Comparison of ENCODE assay signal across 15 cellular contexts in the genomic region with DNA sequence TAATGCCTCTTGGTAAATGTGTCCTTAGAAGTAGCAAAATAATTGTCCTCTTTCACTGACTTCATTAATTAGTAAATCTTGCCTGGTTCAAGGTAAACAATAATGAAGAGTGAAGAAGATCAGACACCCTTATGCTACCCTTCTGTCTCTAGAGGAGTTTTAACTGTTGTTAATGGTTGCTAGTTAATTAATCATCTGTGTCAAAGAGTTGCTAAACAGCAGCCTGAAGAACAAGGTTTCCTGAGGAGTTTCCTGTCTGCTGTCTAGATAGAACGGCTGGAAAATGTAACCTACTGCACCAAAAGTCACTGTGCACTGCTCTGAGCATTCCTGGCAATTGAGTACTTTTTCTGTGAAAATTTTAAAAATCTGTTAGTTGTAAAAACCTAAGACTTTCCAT.
DNase-seq lines count a peak whose midpoint lies in the region; ATAC-seq and TF ChIP-seq lines count a peak whose summit lies in the region.
"Had no signal": no experiment of that assay in that cellular context is flagged by ENCODE, and none has a peak within 500 bp of the region (broad histone marks: within the 10 kb centered on the region; RNA-seq: fewer than 3 reads in every experiment).

No MANE protein-coding gene starts in this region.

- no peaks in the 10 kb centered on the region for H3K36me3 ChIP-seq in A673 (ENCODE audit: insufficient read depth, low read length, poor library complexity, severe bottlenecking)
- H3K36me3 ChIP-seq: prostate gland had no signal

- no peak overlapping the region for H4K5ac ChIP-seq in H9 (ENCODE audit: insufficient read length, low read depth, low read length)

- no peaks in the 10 kb centered on the region for H3K79me2 ChIP-seq in H9 (ENCODE audit: insufficient read depth, low read length)

- no peak overlapping the region for H2BK15ac ChIP-seq in H9 (ENCODE audit: low read depth, low read length)

- H3K9me3 Mint-ChIP-seq in H9 (no peaks in the 10 kb centered on the region), immature natural killer cell (no peaks in the 10 kb centered on the region)
- H3K9me3 Mint-ChIP-seq in activated T-helper 1 cell treated with anti-CD3 and anti-CD28 coated beads, Interleukin-12 subunit alpha, Interleukin-12 subunit beta, Interleukin-2, Interleukin-4 antibody, amounts not matched to agents 30 ng/mL and 10 ng/mL and 1 ng/mL, durations not matched to agents 14 hours and 24 hours and 36 hours: no peaks in the 10 kb centered on the region
- H3K9me3 Mint-ChIP-seq: activated CD4-positive, alpha-beta T cell treated with anti-CD3 and anti-CD28 coated beads, Interleukin-2, amount 10 ng/mL, durations not matched to agents 7 days and 5 days; brain; stimulated activated memory B cell treated with anti-CD40 and anti-IgM and Interleukin-4, amounts not matched to agents 10 μg/mL and 1 μg/mL and 100 μg/mL, for 72 hours had no signal

- H4K20me1 ChIP-seq in H9 (ENCODE audit: control insufficient read depth, insufficient read depth, insufficient read length): no peaks in the 10 kb centered on the region

- H2BK20ac ChIP-seq in H9 (ENCODE audit: low read depth, low read length, poor library complexity, severe bottlenecking): no peak overlapping the region

- no peak overlapping the region for H3K18ac ChIP-seq in H9 (ENCODE audit: insufficient read length, low read depth, low read length)

- H3K56ac ChIP-seq in H9 (ENCODE audit: insufficient read length, low read depth, low read length): no peak overlapping the region

- H3K4ac ChIP-seq in H9 (ENCODE audit: low read depth, low read length): no peak overlapping the region

- H3K23me2 ChIP-seq in H9 (ENCODE audit: insufficient read length, low read depth, low read length, poor library complexity, severe bottlenecking): no peaks in the 10 kb centered on the region

- H3K27me3 Mint-ChIP-seq in H9 (ENCODE audit: low read depth) (no peaks in the 10 kb centered on the region), immature natural killer cell (ENCODE audit: low read depth in 3 of 3) (peaks cover 0 to 2% (median 0%) of the 10 kb centered on the region in 3 donors)
- H3K27me3 Mint-ChIP-seq in activated T-helper 1 cell treated with anti-CD3 and anti-CD28 coated beads, Interleukin-12 subunit alpha, Interleukin-12 subunit beta, Interleukin-2, Interleukin-4 antibody, amounts not matched to agents 30 ng/mL and 10 ng/mL and 1 ng/mL, durations not matched to agents 14 hours and 24 hours and 36 hours (ENCODE audit: insufficient read depth): no peaks in the 10 kb centered on the region
- H3K27me3 Mint-ChIP-seq: activated CD4-positive, alpha-beta T cell treated with anti-CD3 and anti-CD28 coated beads, Interleukin-2, amount 10 ng/mL, durations not matched to agents 7 days and 5 days; brain; stimulated activated memory B cell treated with anti-CD40 and anti-IgM and Interleukin-4, amounts not matched to agents 10 μg/mL and 1 μg/mL and 100 μg/mL, for 72 hours had no signal

- H2BK120ac ChIP-seq in H9 (ENCODE audit: low read depth, low read length, poor library complexity, severe bottlenecking): no peak overlapping the region

- no peak overlapping the region for H3K4me2 ChIP-seq in H9 (ENCODE audit: insufficient read depth, insufficient read length, low read length)

- ATAC-seq in HG03565 (IDR thresholded peaks at IDR 0.05; ENCODE audit: unreplicated experiment): no peak
- ATAC-seq: heart left ventricle; stimulated activated memory B cell treated with anti-CD40 and anti-IgM and Interleukin-4, amounts not matched to agents 10 μg/mL and 1 μg/mL and 100 μg/mL, for 72 hours had no signal

- no peaks in the 10 kb centered on the region for H3K79me1 ChIP-seq in H9 (ENCODE audit: insufficient read depth, low read depth, low read length, poor library complexity, severe bottlenecking)

- no TSS peak for BruUV-seq in A673 (replicated peaks; lab: Mats Ljungman, UMichigan)

- H3K27ac Mint-ChIP-seq in H9 (peak overlapping the region; percentile 46 to 99 (median 92); a peak in 5 of 7 replicates), immature natural killer cell (peak overlapping the region; percentile 27 to 83 (median 44))
- H3K27ac Mint-ChIP-seq in activated T-helper 1 cell treated with anti-CD3 and anti-CD28 coated beads, Interleukin-12 subunit alpha, Interleukin-12 subunit beta, Interleukin-2, Interleukin-4 antibody, amounts not matched to agents 30 ng/mL and 10 ng/mL and 1 ng/mL, durations not matched to agents 14 hours and 24 hours and 36 hours: no peak overlapping the region
- H3K27ac Mint-ChIP-seq: activated CD4-positive, alpha-beta T cell treated with anti-CD3 and anti-CD28 coated beads, Interleukin-2, amount 10 ng/mL, durations not matched to agents 7 days and 5 days; brain; stimulated activated memory B cell treated with anti-CD40 and anti-IgM and Interleukin-4, amounts not matched to agents 10 μg/mL and 1 μg/mL and 100 μg/mL, for 72 hours had no signal

- H3K9me3 ChIP-seq in A673 (ENCODE audit: low read depth, low read length, poor library complexity, severe bottlenecking): no peaks in the 10 kb centered on the region
- H3K9me3 ChIP-seq in H9 (ENCODE audit: control insufficient read depth, low read depth, low read length): no peaks in the 10 kb centered on the region
- H3K9me3 ChIP-seq: heart left ventricle, prostate gland had no signal

- peaks cover 52% of the 10 kb centered on the region in 2 experiments for H3K4me1 Mint-ChIP-seq in H9
- peaks cover 34% of the 10 kb centered on the region for H3K4me1 Mint-ChIP-seq in activated T-helper 1 cell treated with anti-CD3 and anti-CD28 coated beads, Interleukin-12 subunit alpha, Interleukin-12 subunit beta, Interleukin-2, Interleukin-4 antibody, amounts not matched to agents 30 ng/mL and 10 ng/mL and 1 ng/mL, durations not matched to agents 14 hours and 24 hours and 36 hours (ENCODE audit: low read depth)
- H3K4me1 Mint-ChIP-seq in immature natural killer cell: peaks cover 20 to 32% of the 10 kb centered on the region in 2 donors
- H3K4me1 Mint-ChIP-seq: brain; stimulated activated memory B cell treated with anti-CD40 and anti-IgM and Interleukin-4, amounts not matched to agents 10 μg/mL and 1 μg/mL and 100 μg/mL, for 72 hours had no signal

- H3K4me1 ChIP-seq in A673 (ENCODE audit: insufficient read depth, low read length, poor library complexity, severe bottlenecking) (peaks cover 14% of the 10 kb centered on the region), H9 (ENCODE audit: insufficient read depth, low read length) (peaks cover 12% of the 10 kb centered on the region; the same call in 1 of the 2 replicates)
- H3K4me1 ChIP-seq: prostate gland had no signal

- H4K91ac ChIP-seq in H9 (ENCODE audit: insufficient read length, low read depth, low read length): no peak overlapping the region

- DNase-seq in A673 (ENCODE audit: low spot score): peak; percentile 52
- no peak for DNase-seq in H9
- no peak for DNase-seq in activated T-helper 1 cell treated with anti-CD3 and anti-CD28 coated beads, Interleukin-12 subunit alpha, Interleukin-12 subunit beta, Interleukin-2, Interleukin-4 antibody, amounts not matched to agents 30 ng/mL and 10 ng/mL and 1 ng/mL, durations not matched to agents 14 hours and 24 hours and 36 hours (ENCODE audit: low spot score)
- no peak for DNase-seq in immature natural killer cell
- DNase-seq in NCI-H446 (lab: John Stamatoyannopoulos, UW): no peak
- DNase-seq in GOT3 (lab: John Stamatoyannopoulos, UW): no peak
- no peak for DNase-seq in NCI-H2227 treated with DMSO at 0.1 percent for 48 hours (lab: John Stamatoyannopoulos, UW)
- DNase-seq: activated CD4-positive, alpha-beta T cell treated with anti-CD3 and anti-CD28 coated beads, Interleukin-2, amount 10 ng/mL, durations not matched to agents 7 days and 5 days; heart left ventricle; stimulated activated CD4-positive, alpha-beta T cell treated with anti-CD3 and anti-CD28 coated beads, Interleukin-2, amount 100 ng/mL, for 48 hours had no signal

- H3K27ac ChIP-seq in A673 (ENCODE audit: low read depth, low read length, poor library complexity, severe bottlenecking) (peak overlapping the region; percentile 9), H9 (ENCODE audit: insufficient read length, low read depth, low read length) (peak overlapping the region; percentile 71)
- H3K27ac ChIP-seq: heart left ventricle, prostate gland had no signal

- TF ChIP-seq CTCF in A673 (conservative IDR thresholded peaks at IDR 0.05; ENCODE audit: low read depth, low read length): no peak
- TF ChIP-seq CTCF in H9 (conservative IDR thresholded peaks at IDR 0.05): no peak

- CTCF ChIA-PET in A673 (lab: Charles Lee): no interaction called here

- no peak overlapping the region for H3K14ac ChIP-seq in H9 (ENCODE audit: insufficient read depth, low read length)

- no peak overlapping the region for H3T11ph ChIP-seq in H9 (ENCODE audit: low read length)

- H2AFZ ChIP-seq in H9 (ENCODE audit: low read length): no peak overlapping the region

- H3K4me3 Mint-ChIP-seq in H9 (no peak overlapping the region), immature natural killer cell (peak overlapping the region in 1 of 5 donors; percentile 36)
- H3K4me3 Mint-ChIP-seq in activated T-helper 1 cell treated with anti-CD3 and anti-CD28 coated beads, Interleukin-12 subunit alpha, Interleukin-12 subunit beta, Interleukin-2, Interleukin-4 antibody, amounts not matched to agents 30 ng/mL and 10 ng/mL and 1 ng/mL, durations not matched to agents 14 hours and 24 hours and 36 hours: peak overlapping the region; percentile 1
- H3K4me3 Mint-ChIP-seq: activated CD4-positive, alpha-beta T cell treated with anti-CD3 and anti-CD28 coated beads, Interleukin-2, amount 10 ng/mL, durations not matched to agents 7 days and 5 days; brain; stimulated activated memory B cell treated with anti-CD40 and anti-IgM and Interleukin-4, amounts not matched to agents 10 μg/mL and 1 μg/mL and 100 μg/mL, for 72 hours had no signal

- no peaks in the 10 kb centered on the region for H3K27me3 ChIP-seq in A673 (replicated peaks; ENCODE audit: insufficient read depth, low read depth, low read length, poor library complexity)
- no peaks in the 10 kb centered on the region for H3K27me3 ChIP-seq in H9 (ENCODE audit: insufficient read depth, low read length)
- H3K27me3 ChIP-seq: heart left ventricle had no signal

- H2BK12ac ChIP-seq in H9 (ENCODE audit: insufficient read length, low read depth, low read length): peak overlapping the region; percentile 45

- no CpG with 5 or more reads among the region's 1 CpG for WGBS in H9 (ENCODE audit: extremely low coverage, insufficient read length, low lambda C conversion rate)

- no peak overlapping the region for H3K4me3 ChIP-seq in A673 (ENCODE audit: low read depth, low read length, poor library complexity, severe bottlenecking)
- H3K4me3 ChIP-seq: heart left ventricle, lung, prostate gland had no signal

- intact Hi-C loops in A673 (cut with micrococcal nuclease; ENCODE audit: unreplicated experiment): no loop called here
- intact Hi-C loops in activated T-helper 1 cell treated with anti-CD3 and anti-CD28 coated beads, Interleukin-12 subunit alpha, Interleukin-12 subunit beta, Interleukin-2, Interleukin-4 antibody, amounts not matched to agents 30 ng/mL and 10 ng/mL and 1 ng/mL, durations not matched to agents 14 hours and 24 hours and 36 hours (cut with micrococcal nuclease): loop anchor here (5.0 kb wide), 1 partner anchor 132 kb away; a partner anchor contains a TSS

- no peak overlapping the region for H3K23ac ChIP-seq in H9 (ENCODE audit: insufficient read length, low read depth, low read length)

- no peak overlapping the region for H3K9ac ChIP-seq in H9 (ENCODE audit: extremely low read depth, insufficient read length, low read length)

- H3K36me3 Mint-ChIP-seq in H9 (ENCODE audit: insufficient read depth in 1 of 3, low read depth in 3 of 3) (peaks cover 8 to 21% (median 17%) of the 10 kb centered on the region in 3 experiments), immature natural killer cell (peaks cover 13 to 29% (median 14%) of the 10 kb centered on the region in 3 donors)
- H3K36me3 Mint-ChIP-seq in activated T-helper 1 cell treated with anti-CD3 and anti-CD28 coated beads, Interleukin-12 subunit alpha, Interleukin-12 subunit beta, Interleukin-2, Interleukin-4 antibody, amounts not matched to agents 30 ng/mL and 10 ng/mL and 1 ng/mL, durations not matched to agents 14 hours and 24 hours and 36 hours (ENCODE audit: low read depth): peaks cover 13% of the 10 kb centered on the region

- POLR2A ChIA-PET in A673 (lab: Charles Lee; ENCODE audit: low non-redundant PET): no interaction called here

- H2AK5ac ChIP-seq in H9 (ENCODE audit: insufficient read length, low read length): no peak overlapping the region

- H2BK5ac ChIP-seq in H9 (ENCODE audit: insufficient read length, low read length): peak overlapping the region; percentile 67

- no peak overlapping the region for H4K8ac ChIP-seq in H9 (replicated peaks; ENCODE audit: insufficient read length, low read depth, low read length)
